ENCODE assay signal across 16 cellular contexts in the genomic region with DNA sequence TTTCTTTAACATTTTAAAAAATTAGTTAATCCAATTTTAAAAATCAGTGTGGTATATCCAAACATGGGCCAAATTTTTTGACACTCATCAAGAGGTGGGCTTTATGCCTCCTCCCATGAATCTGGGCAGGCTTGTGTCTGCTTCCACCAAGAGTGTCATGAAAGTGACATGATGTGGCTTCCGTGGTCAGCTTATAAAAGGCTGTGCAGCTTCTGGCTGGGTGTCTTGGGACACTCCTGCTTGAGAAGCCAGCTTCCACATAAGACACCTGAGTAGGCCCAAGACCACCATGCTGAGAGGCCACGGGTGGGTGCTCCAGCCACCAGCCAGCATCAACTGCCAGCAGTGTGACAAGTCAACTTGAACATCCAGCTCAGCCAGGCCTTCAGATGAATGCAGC.
"Had no signal": no experiment of that assay in that cellular context is flagged by ENCODE, and none has a peak within 500 bp of the region (broad histone marks: within the 10 kb centered on the region; RNA-seq: fewer than 3 reads in every experiment).

No MANE protein-coding gene starts in this region.

- H3K4me3 Mint-ChIP-seq: memory B cell, nephron, T-cell had no signal

- H3K36me3 Mint-ChIP-seq: memory B cell, T-cell had no signal

- H3K4me1 Mint-ChIP-seq: nephron had no signal

- DNase-seq: activated CD8-positive, alpha-beta memory T cell treated with anti-CD3 and anti-CD28 coated beads, Interleukin-2, amount 50 U/mL, for 4 hours; activated effector memory CD4-positive, alpha-beta T cell treated with Interleukin-2 at 50 U/mL for 16 hours; foreskin melanocyte; head of caudate nucleus; left ventricle myocardium inferior; psoas muscle; right lobe of liver; stimulated activated naive B cell treated with anti-CD40 and anti-IgM and Interleukin-4, amounts not matched to agents 10 μg/mL and 1 μg/mL and 100 μg/mL, for 72 hours; T-cell; T1000; upper lobe of left lung had no signal

- H3K27ac Mint-ChIP-seq: memory B cell, nephron had no signal

- H3K27me3 Mint-ChIP-seq: memory B cell, T-cell had no signal

- FAIRE-seq: colon, endothelial cell of umbilical vein, islet of Langerhans had no signal

- ATAC-seq: psoas muscle, right lobe of liver, T-cell had no signal

- H3K9me3 Mint-ChIP-seq: memory B cell, nephron, T-cell had no signal
